1 cellular context compared by ENCODE assay signal in the genomic region with DNA sequence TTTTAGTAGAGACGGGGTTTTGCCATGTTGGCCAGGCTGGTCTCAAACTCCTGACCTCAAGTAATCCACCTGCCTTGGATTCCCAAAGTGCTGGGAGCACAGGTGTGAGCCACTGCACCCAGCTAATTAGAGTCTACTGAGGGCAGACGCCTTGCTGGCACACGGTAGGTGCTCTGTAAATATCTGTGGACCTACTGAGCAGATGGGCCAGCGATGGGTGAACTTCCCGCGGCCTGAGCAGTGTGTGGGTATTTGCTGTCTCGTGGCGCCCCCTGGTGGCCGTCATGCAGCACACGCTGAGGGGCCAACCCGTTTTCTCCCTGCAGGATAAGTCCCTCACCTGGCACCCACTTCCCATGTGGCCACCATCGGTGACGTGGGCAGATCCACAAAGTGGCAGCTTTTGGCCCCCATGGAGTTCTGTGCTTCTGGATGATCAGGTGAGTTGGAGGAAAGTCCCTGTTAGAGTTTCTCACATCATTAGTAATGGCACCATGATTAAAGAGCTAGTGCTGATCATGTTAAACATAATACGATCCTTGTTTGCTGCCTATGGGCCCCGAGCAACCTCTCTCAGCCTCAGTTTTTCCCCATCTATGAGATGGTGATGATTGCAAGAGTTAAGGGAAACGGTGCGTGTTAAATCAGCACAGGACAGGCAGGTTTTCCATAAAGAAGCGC.
TF ChIP-seq lines count a peak whose summit lies in the region.

No MANE protein-coding gene starts in this region.

TF ChIP-seq in HepG2, 621 proteins besides CTCF, POLR2A, EP300 and RAD21 (continued from another document and continues in another):
- TF ChIP-seq, protein P1, sequence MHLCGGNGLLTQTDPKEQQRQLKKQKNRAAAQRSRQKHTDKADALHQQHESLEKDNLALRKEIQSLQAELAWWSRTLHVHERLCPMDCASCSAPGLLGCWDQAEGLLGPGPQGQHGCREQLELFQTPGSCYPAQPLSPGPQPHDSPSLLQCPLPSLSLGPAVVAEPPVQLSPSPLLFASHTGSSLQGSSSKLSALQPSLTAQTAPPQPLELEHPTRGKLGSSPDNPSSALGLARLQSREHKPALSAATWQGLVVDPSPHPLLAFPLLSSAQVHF (CRISPR knock-in tag; IDR thresholded peaks at IDR 0.05): no peak
- TF ChIP-seq, protein P2, sequence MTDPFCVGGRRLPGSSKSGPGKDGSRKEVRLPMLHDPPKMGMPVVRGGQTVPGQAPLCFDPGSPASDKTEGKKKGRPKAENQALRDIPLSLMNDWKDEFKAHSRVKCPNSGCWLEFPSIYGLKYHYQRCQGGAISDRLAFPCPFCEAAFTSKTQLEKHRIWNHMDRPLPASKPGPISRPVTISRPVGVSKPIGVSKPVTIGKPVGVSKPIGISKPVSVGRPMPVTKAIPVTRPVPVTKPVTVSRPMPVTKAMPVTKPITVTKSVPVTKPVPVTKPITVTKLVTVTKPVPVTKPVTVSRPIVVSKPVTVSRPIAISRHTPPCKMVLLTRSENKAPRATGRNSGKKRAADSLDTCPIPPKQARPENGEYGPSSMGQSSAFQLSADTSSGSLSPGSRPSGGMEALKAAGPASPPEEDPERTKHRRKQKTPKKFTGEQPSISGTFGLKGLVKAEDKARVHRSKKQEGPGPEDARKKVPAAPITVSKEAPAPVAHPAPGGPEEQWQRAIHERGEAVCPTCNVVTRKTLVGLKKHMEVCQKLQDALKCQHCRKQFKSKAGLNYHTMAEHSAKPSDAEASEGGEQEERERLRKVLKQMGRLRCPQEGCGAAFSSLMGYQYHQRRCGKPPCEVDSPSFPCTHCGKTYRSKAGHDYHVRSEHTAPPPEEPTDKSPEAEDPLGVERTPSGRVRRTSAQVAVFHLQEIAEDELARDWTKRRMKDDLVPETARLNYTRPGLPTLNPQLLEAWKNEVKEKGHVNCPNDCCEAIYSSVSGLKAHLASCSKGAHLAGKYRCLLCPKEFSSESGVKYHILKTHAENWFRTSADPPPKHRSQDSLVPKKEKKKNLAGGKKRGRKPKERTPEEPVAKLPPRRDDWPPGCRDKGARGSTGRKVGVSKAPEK (CRISPR knock-in tag; IDR thresholded peaks at IDR 0.05; ENCODE audit: borderline replicate concordance): no peak
- TF ChIP-seq, protein P3, sequence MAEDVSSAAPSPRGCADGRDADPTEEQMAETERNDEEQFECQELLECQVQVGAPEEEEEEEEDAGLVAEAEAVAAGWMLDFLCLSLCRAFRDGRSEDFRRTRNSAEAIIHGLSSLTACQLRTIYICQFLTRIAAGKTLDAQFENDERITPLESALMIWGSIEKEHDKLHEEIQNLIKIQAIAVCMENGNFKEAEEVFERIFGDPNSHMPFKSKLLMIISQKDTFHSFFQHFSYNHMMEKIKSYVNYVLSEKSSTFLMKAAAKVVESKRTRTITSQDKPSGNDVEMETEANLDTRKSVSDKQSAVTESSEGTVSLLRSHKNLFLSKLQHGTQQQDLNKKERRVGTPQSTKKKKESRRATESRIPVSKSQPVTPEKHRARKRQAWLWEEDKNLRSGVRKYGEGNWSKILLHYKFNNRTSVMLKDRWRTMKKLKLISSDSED (CRISPR knock-in tag; IDR thresholded peaks at IDR 0.05): no peak
- TF ChIP-seq, protein P4, sequence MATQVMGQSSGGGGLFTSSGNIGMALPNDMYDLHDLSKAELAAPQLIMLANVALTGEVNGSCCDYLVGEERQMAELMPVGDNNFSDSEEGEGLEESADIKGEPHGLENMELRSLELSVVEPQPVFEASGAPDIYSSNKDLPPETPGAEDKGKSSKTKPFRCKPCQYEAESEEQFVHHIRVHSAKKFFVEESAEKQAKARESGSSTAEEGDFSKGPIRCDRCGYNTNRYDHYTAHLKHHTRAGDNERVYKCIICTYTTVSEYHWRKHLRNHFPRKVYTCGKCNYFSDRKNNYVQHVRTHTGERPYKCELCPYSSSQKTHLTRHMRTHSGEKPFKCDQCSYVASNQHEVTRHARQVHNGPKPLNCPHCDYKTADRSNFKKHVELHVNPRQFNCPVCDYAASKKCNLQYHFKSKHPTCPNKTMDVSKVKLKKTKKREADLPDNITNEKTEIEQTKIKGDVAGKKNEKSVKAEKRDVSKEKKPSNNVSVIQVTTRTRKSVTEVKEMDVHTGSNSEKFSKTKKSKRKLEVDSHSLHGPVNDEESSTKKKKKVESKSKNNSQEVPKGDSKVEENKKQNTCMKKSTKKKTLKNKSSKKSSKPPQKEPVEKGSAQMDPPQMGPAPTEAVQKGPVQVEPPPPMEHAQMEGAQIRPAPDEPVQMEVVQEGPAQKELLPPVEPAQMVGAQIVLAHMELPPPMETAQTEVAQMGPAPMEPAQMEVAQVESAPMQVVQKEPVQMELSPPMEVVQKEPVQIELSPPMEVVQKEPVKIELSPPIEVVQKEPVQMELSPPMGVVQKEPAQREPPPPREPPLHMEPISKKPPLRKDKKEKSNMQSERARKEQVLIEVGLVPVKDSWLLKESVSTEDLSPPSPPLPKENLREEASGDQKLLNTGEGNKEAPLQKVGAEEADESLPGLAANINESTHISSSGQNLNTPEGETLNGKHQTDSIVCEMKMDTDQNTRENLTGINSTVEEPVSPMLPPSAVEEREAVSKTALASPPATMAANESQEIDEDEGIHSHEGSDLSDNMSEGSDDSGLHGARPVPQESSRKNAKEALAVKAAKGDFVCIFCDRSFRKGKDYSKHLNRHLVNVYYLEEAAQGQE (IDR thresholded peaks at IDR 0.05; ENCODE audit: borderline replicate concordance in 1 of 2, low read depth in 1 of 2, low read length in 2 of 2): no peak
- TF ChIP-seq ZNF317 (CRISPR knock-in tag; IDR thresholded peaks at IDR 0.05): no peak
- no peak for TF ChIP-seq ATAD3A (CRISPR knock-in tag; IDR thresholded peaks at IDR 0.05)
- no peak for TF ChIP-seq ELF3 (CRISPR knock-in tag; IDR thresholded peaks at IDR 0.05)
- no peak for TF ChIP-seq NR2F1 (CRISPR knock-in tag; IDR thresholded peaks at IDR 0.05)
- TF ChIP-seq SMAD1 (CRISPR knock-in tag; IDR thresholded peaks at IDR 0.05; ENCODE audit: borderline replicate concordance, low read depth): peak; percentile 54; the same call in 1 of the 2 replicates
- no peak for TF ChIP-seq MBNL3 (CRISPR knock-in tag; conservative IDR thresholded peaks at IDR 0.05)
- TF ChIP-seq, protein P5, sequence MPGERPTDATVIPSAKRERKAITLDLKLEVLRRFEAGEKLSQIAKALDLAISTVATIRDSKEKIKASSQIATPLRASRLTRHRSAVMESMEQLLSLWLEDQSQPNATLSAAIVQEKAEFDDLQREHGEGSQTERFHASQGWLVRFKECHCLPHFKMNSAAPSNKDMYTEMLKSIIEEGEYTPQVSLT (CRISPR knock-in tag; IDR thresholded peaks at IDR 0.05; ENCODE audit: borderline replicate concordance, low read depth): no peak
- TF ChIP-seq, protein P6, sequence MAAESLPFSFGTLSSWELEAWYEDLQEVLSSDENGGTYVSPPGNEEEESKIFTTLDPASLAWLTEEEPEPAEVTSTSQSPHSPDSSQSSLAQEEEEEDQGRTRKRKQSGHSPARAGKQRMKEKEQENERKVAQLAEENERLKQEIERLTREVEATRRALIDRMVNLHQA (CRISPR knock-in tag; IDR thresholded peaks at IDR 0.05): no peak
- TF ChIP-seq ZNF234 (CRISPR knock-in tag; conservative IDR thresholded peaks at IDR 0.05): no peak
- no peak for TF ChIP-seq TMF1 (CRISPR knock-in tag; IDR thresholded peaks at IDR 0.05; ENCODE audit: low read depth)
- no peak for TF ChIP-seq ZNF224 (CRISPR knock-in tag; IDR thresholded peaks at IDR 0.05)
- no peak for TF ChIP-seq BRD4 (CRISPR knock-in tag; IDR thresholded peaks at IDR 0.05)
- TF ChIP-seq FOXK1 (CRISPR knock-in tag; IDR thresholded peaks at IDR 0.05; ENCODE audit: borderline replicate concordance, low read depth): no peak
- peak; percentile 80 for TF ChIP-seq ZNF670 (CRISPR knock-in tag; IDR thresholded peaks at IDR 0.05; ENCODE audit: borderline replicate concordance)
- TF ChIP-seq, protein P7, sequence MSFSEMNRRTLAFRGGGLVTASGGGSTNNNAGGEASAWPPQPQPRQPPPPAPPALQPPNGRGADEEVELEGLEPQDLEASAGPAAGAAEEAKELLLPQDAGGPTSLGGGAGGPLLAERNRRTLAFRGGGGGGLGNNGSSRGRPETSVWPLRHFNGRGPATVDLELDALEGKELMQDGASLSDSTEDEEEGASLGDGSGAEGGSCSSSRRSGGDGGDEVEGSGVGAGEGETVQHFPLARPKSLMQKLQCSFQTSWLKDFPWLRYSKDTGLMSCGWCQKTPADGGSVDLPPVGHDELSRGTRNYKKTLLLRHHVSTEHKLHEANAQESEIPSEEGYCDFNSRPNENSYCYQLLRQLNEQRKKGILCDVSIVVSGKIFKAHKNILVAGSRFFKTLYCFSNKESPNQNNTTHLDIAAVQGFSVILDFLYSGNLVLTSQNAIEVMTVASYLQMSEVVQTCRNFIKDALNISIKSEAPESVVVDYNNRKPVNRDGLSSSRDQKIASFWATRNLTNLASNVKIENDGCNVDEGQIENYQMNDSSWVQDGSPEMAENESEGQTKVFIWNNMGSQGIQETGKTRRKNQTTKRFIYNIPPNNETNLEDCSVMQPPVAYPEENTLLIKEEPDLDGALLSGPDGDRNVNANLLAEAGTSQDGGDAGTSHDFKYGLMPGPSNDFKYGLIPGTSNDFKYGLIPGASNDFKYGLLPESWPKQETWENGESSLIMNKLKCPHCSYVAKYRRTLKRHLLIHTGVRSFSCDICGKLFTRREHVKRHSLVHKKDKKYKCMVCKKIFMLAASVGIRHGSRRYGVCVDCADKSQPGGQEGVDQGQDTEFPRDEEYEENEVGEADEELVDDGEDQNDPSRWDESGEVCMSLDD (CRISPR knock-in tag; IDR thresholded peaks at IDR 0.05; ENCODE audit: borderline replicate concordance): no peak
- TF ChIP-seq, protein P8, sequence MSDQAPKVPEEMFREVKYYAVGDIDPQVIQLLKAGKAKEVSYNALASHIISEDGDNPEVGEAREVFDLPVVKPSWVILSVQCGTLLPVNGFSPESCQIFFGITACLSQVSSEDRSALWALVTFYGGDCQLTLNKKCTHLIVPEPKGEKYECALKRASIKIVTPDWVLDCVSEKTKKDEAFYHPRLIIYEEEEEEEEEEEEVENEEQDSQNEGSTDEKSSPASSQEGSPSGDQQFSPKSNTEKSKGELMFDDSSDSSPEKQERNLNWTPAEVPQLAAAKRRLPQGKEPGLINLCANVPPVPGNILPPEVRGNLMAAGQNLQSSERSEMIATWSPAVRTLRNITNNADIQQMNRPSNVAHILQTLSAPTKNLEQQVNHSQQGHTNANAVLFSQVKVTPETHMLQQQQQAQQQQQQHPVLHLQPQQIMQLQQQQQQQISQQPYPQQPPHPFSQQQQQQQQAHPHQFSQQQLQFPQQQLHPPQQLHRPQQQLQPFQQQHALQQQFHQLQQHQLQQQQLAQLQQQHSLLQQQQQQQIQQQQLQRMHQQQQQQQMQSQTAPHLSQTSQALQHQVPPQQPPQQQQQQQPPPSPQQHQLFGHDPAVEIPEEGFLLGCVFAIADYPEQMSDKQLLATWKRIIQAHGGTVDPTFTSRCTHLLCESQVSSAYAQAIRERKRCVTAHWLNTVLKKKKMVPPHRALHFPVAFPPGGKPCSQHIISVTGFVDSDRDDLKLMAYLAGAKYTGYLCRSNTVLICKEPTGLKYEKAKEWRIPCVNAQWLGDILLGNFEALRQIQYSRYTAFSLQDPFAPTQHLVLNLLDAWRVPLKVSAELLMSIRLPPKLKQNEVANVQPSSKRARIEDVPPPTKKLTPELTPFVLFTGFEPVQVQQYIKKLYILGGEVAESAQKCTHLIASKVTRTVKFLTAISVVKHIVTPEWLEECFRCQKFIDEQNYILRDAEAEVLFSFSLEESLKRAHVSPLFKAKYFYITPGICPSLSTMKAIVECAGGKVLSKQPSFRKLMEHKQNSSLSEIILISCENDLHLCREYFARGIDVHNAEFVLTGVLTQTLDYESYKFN (CRISPR knock-in tag; conservative IDR thresholded peaks at IDR 0.05): no peak
- TF ChIP-seq ZNF326 (CRISPR knock-in tag; IDR thresholded peaks at IDR 0.05; ENCODE audit: borderline replicate concordance): no peak
- TF ChIP-seq DPF2 (CRISPR knock-in tag; IDR thresholded peaks at IDR 0.05; ENCODE audit: borderline replicate concordance, low read depth): no peak
- TF ChIP-seq FOXM1 (CRISPR knock-in tag; IDR thresholded peaks at IDR 0.05): no peak
- TF ChIP-seq, protein P9, sequence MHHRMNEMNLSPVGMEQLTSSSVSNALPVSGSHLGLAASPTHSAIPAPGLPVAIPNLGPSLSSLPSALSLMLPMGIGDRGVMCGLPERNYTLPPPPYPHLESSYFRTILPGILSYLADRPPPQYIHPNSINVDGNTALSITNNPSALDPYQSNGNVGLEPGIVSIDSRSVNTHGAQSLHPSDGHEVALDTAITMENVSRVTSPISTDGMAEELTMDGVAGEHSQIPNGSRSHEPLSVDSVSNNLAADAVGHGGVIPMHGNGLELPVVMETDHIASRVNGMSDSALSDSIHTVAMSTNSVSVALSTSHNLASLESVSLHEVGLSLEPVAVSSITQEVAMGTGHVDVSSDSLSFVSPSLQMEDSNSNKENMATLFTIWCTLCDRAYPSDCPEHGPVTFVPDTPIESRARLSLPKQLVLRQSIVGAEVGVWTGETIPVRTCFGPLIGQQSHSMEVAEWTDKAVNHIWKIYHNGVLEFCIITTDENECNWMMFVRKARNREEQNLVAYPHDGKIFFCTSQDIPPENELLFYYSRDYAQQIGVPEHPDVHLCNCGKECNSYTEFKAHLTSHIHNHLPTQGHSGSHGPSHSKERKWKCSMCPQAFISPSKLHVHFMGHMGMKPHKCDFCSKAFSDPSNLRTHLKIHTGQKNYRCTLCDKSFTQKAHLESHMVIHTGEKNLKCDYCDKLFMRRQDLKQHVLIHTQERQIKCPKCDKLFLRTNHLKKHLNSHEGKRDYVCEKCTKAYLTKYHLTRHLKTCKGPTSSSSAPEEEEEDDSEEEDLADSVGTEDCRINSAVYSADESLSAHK (CRISPR knock-in tag; IDR thresholded peaks at IDR 0.05; ENCODE audit: borderline replicate concordance): no peak
- TF ChIP-seq CREB1 (IDR thresholded peaks at IDR 0.05): peak; percentile 67; the same call in 1 of the 2 replicates
- TF ChIP-seq CREB1 (CRISPR knock-in tag; IDR thresholded peaks at IDR 0.05): no peak
- no peak for TF ChIP-seq ZNF703 (CRISPR knock-in tag; IDR thresholded peaks at IDR 0.05; ENCODE audit: borderline replicate concordance)
- TF ChIP-seq STAG1 (CRISPR knock-in tag; IDR thresholded peaks at IDR 0.05): peak; percentile 96
- no peak for TF ChIP-seq ARID2 (CRISPR knock-in tag; IDR thresholded peaks at IDR 0.05; ENCODE audit: borderline replicate concordance)
- TF ChIP-seq, protein P10, sequence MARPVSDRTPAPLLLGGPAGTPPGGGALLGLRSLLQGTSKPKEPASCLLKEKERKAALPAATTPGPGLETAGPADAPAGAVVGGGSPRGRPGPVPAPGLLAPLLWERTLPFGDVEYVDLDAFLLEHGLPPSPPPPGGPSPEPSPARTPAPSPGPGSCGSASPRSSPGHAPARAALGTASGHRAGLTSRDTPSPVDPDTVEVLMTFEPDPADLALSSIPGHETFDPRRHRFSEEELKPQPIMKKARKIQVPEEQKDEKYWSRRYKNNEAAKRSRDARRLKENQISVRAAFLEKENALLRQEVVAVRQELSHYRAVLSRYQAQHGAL (CRISPR knock-in tag; IDR thresholded peaks at IDR 0.05; ENCODE audit: not compliant biosample characterization): no peak
- no peak for TF ChIP-seq ZNF782 (CRISPR knock-in tag; IDR thresholded peaks at IDR 0.05; ENCODE audit: borderline replicate concordance)
- no peak for TF ChIP-seq JUNB (CRISPR knock-in tag; IDR thresholded peaks at IDR 0.05; ENCODE audit: borderline replicate concordance)
- TF ChIP-seq TAF1 (CRISPR knock-in tag; IDR thresholded peaks at IDR 0.05): no peak
- TF ChIP-seq AGO1 (IDR thresholded peaks at IDR 0.05; ENCODE audit: low read depth, low read length, poor library complexity, severe bottlenecking): no peak
- no peak for TF ChIP-seq IKZF1 (IDR thresholded peaks at IDR 0.05)
- no peak for TF ChIP-seq ZNF3 (CRISPR knock-in tag; IDR thresholded peaks at IDR 0.05)
- no peak for TF ChIP-seq KLF9 (CRISPR knock-in tag; IDR thresholded peaks at IDR 0.05; ENCODE audit: low read depth)
